ENCODE assay signal across 20 cellular contexts in genomic region chr6:7239590-7239948, GRCh38.
DNase-seq lines count a peak whose midpoint lies in the region; ATAC-seq, FAIRE-seq and TF ChIP-seq lines count a peak whose summit lies in the region.
"Had no signal": no experiment of that assay in that cellular context is flagged by ENCODE, and none has a peak within 500 bp of the region (broad histone marks: within the 10 kb centered on the region; RNA-seq: fewer than 3 reads in every experiment).

No MANE protein-coding gene starts in this region.

- peak overlapping the region; percentile 90 for H3K27ac ChIP-seq in HepG2 (ENCODE audit: extremely low read length, insufficient read depth, low read length)
- peak overlapping the region; percentile 31 to 66 for H3K27ac ChIP-seq in testis
- H3K27ac ChIP-seq in neuronal stem cell (replicated peaks; ENCODE audit: low read length) = no peak overlapping the region
- H3K27ac ChIP-seq: tibial nerve had no signal

- H2BK5ac ChIP-seq in neuronal stem cell (ENCODE audit: low read length) = no peak overlapping the region

- no peak; a peak in 1 of 4 replicates for TF ChIP-seq POLR2A in HepG2 (IDR thresholded peaks at IDR 0.05; ENCODE audit: insufficient read depth in 1 of 2, low read depth in 2 of 2, low read length in 2 of 2)
- no peak for TF ChIP-seq POLR2A in testis (IDR thresholded peaks at IDR 0.05)

- no peak overlapping the region for H2BK15ac ChIP-seq in neuronal stem cell (ENCODE audit: low read length)

- H3K79me2 ChIP-seq in HepG2 (ENCODE audit: insufficient read depth, low read length) = peaks cover 16% of the 10 kb centered on the region

- H4K20me1 ChIP-seq in HepG2 (ENCODE audit: insufficient read depth, low read length) = peaks cover 12% of the 10 kb centered on the region; the same call in 1 of the 2 replicates

- no peak overlapping the region for H3K23ac ChIP-seq in neuronal stem cell (ENCODE audit: low read depth, low read length, poor library complexity)

- H2BK12ac ChIP-seq in neuronal stem cell (ENCODE audit: low read length) = no peak overlapping the region

- no peak overlapping the region for H3K18ac ChIP-seq in neuronal stem cell (ENCODE audit: low read length)

- H3K9me3 ChIP-seq in adipocyte (ENCODE audit: control insufficient read depth, low read length) (no peaks in the 10 kb centered on the region), HepG2 (ENCODE audit: low read length) (no peaks in the 10 kb centered on the region), testis (no peaks in the 10 kb centered on the region), neuronal stem cell (replicated peaks in 1 of 2; ENCODE audit: control insufficient read depth in 2 of 2, insufficient read depth in 1 of 2, low read depth in 1 of 2, low read length in 2 of 2) (no peaks in the 10 kb centered on the region), T-helper 17 cell (ENCODE audit: control insufficient read depth, low read length, poor library complexity, severe bottlenecking) (no peaks in the 10 kb centered on the region)
- H3K9me3 ChIP-seq: A549, esophagus muscularis mucosa, Peyer's patch, prostate gland, tibial nerve had no signal

- in situ Hi-C loops in HepG2 (cut with HindIII; ENCODE audit: extremely low pct_ligation_motif_present, low pct_unique_long_range_greater_than_20kb) = no loop called here

- no peak overlapping the region for H3K14ac ChIP-seq in neuronal stem cell (ENCODE audit: low read length)

- ATAC-seq in HepG2 = peak; percentile 13
- no peak for ATAC-seq in T-helper 17 cell

- H3K4ac ChIP-seq in neuronal stem cell (ENCODE audit: low read length) = no peak overlapping the region

- peak; percentile 26 for FAIRE-seq in HepG2 (lab: Jason Lieb, UNC)
- FAIRE-seq: A549 had no signal

- TF ChIP-seq CTCF in HepG2 (CRISPR knock-in tag; IDR thresholded peaks at IDR 0.05) = no peak
- TF ChIP-seq CTCF in testis (IDR thresholded peaks at IDR 0.05) = no peak

- no peak overlapping the region for H3K4me3 Mint-ChIP-seq in T-helper 17 cell
- H3K4me3 Mint-ChIP-seq: activated naive CD4-positive, alpha-beta T cell treated with anti-CD3 and anti-CD28 coated beads, Interleukin-2, amount 10 ng/mL, durations not matched to agents 7 days and 5 days; brain; CD4-positive, CD25-positive, alpha-beta regulatory T cell; immature natural killer cell; naive thymus-derived CD8-positive, alpha-beta T cell had no signal

- no peak overlapping the region for H4K8ac ChIP-seq in neuronal stem cell (ENCODE audit: low read depth, low read length)

- H3K36me3 Mint-ChIP-seq in T-helper 17 cell (ENCODE audit: low read depth) = peaks cover 2% of the 10 kb centered on the region

- H3K27ac Mint-ChIP-seq in T-helper 17 cell = no peak overlapping the region

- H3K27me3 Mint-ChIP-seq in T-helper 17 cell = no peaks in the 10 kb centered on the region
- H3K27me3 Mint-ChIP-seq: activated naive CD4-positive, alpha-beta T cell treated with anti-CD3 and anti-CD28 coated beads, Interleukin-2, amount 10 ng/mL, durations not matched to agents 7 days and 5 days; brain; CD4-positive, CD25-positive, alpha-beta regulatory T cell; naive thymus-derived CD8-positive, alpha-beta T cell had no signal

- intact Hi-C loops in HepG2 (cut with micrococcal nuclease; ENCODE audit: unreplicated experiment) = loop anchor here (1.0 to 2.0 kb wide), 2 partner anchors 79 to 130 kb away; no protein-coding TSS in a partner anchor
- intact Hi-C loops in testis (cut with DNase I; ENCODE audit: low total_unique reads) = no loop called here

- H3K4me2 ChIP-seq in HepG2 (ENCODE audit: low read depth, low read length) (peak overlapping the region; percentile 68), neuronal stem cell (ENCODE audit: insufficient read depth, low read length, poor library complexity, severe bottlenecking) (no peak overlapping the region)
- H3K4me2 ChIP-seq: A549 had no signal

- H3K27me3 ChIP-seq in adipocyte (replicated peaks; ENCODE audit: control insufficient read depth, insufficient read depth, low read length) = no peaks in the 10 kb centered on the region
- H3K27me3 ChIP-seq in HepG2 (ENCODE audit: control insufficient read depth in 1 of 2, insufficient read depth in 2 of 2, low read length in 2 of 2) = no peaks in the 10 kb centered on the region
- H3K27me3 ChIP-seq in testis = no peaks in the 10 kb centered on the region
- no peaks in the 10 kb centered on the region for H3K27me3 ChIP-seq in neuronal stem cell (ENCODE audit: control insufficient read depth in 3 of 3, insufficient read depth in 3 of 3, low read depth in 1 of 3, low read length in 3 of 3)
- H3K27me3 ChIP-seq: esophagus muscularis mucosa, Peyer's patch, tibial nerve had no signal

- peaks cover 34% of the 10 kb centered on the region for H3K4me1 ChIP-seq in adipocyte (ENCODE audit: control insufficient read depth, insufficient read depth, low read length)
- peaks cover 94% of the 10 kb centered on the region for H3K4me1 ChIP-seq in HepG2 (ENCODE audit: insufficient read depth, low read length)
- H3K4me1 ChIP-seq in testis = peaks cover 32% of the 10 kb centered on the region
- peaks cover 13% of the 10 kb centered on the region in 2 donors for H3K4me1 ChIP-seq in neuronal stem cell (ENCODE audit: control insufficient read depth in 2 of 2, insufficient read depth in 1 of 2, low read depth in 1 of 2, low read length in 2 of 2)

- H4K91ac ChIP-seq in neuronal stem cell (ENCODE audit: low read depth, low read length, poor library complexity) = no peak overlapping the region

- no peak for TF ChIP-seq RAD21 in HepG2 (CRISPR knock-in tag; IDR thresholded peaks at IDR 0.05)

- no TSS peak for BruUV-seq in HepG2 (replicated peaks; lab: Mats Ljungman, UMichigan)

- H3K9ac ChIP-seq in adipocyte (ENCODE audit: low read length) (peak overlapping the region; percentile 43), HepG2 (ENCODE audit: insufficient read depth, low read depth, low read length) (peak overlapping the region; percentile 68), neuronal stem cell (ENCODE audit: low read depth, low read length, poor library complexity) (no peak overlapping the region)

- H3K4me3 ChIP-seq in adipocyte (ENCODE audit: low read length) (no peak overlapping the region), HepG2 (replicated peaks in 1 of 3; ENCODE audit: insufficient read depth in 1 of 3, low read depth in 2 of 3, low read length in 3 of 3) (peak overlapping the region in 1 of 3 experiments; percentile 34; a peak in 2 of 6 replicates), testis (no peak overlapping the region), neuronal stem cell (ENCODE audit: low read length in 2 of 2) (no peak overlapping the region)
- H3K4me3 ChIP-seq: A549, esophagus muscularis mucosa, Peyer's patch, prostate gland, tibial nerve had no signal

- no peak overlapping the region for H2AFZ ChIP-seq in HepG2 (ENCODE audit: low read length)
- no peak overlapping the region for H2AFZ ChIP-seq in neuronal stem cell (ENCODE audit: low read length)

- CTCF ChIA-PET in HepG2 (lab: Yijun Ruan, JAX; ENCODE audit: low intra/inter-chr PET ratio, low total read pairs) = interaction anchor here (1.3 to 2.4 kb wide), 2 partner anchors 515 to 563 kb away, joined by 7 to 13 read pairs; no protein-coding TSS in a partner anchor

- H2AK5ac ChIP-seq in neuronal stem cell (ENCODE audit: low read depth, low read length) = no peak overlapping the region

- peaks cover 22% of the 10 kb centered on the region for H3K4me1 Mint-ChIP-seq in T-helper 17 cell

- whole genome bisulfite sequencing in HepG2 (ENCODE audit: low lambda C conversion rate) = 38% methylated on average over 5 of the region's 5 CpGs
- WGBS in testis, 2 donors = 66 to 77% methylated on average over 4 to 5 of the region's 5 CpGs
- WGBS in neuronal stem cell (ENCODE audit: extremely low coverage in 2 of 2, insufficient read length in 2 of 2, insufficient replicate concordance in 1 of 2), 2 donors = no CpG with 5 or more reads among the region's 5 CpGs

- peaks cover 48% of the 10 kb centered on the region for H3K36me3 ChIP-seq in adipocyte (ENCODE audit: control insufficient read depth, insufficient read depth, low read length, severe bottlenecking)
- peaks cover 7 to 34% of the 10 kb centered on the region in 2 experiments for H3K36me3 ChIP-seq in HepG2 (replicated peaks in 1 of 2; ENCODE audit: control insufficient read depth in 1 of 2, insufficient read depth in 2 of 2, low read length in 2 of 2)
- no peaks in the 10 kb centered on the region for H3K36me3 ChIP-seq in testis (ENCODE audit: low read depth, missing control alignments)
- H3K36me3 ChIP-seq in neuronal stem cell (replicated peaks in 1 of 2; ENCODE audit: control insufficient read depth in 2 of 2, insufficient read depth in 2 of 2, low read length in 2 of 2) = peaks cover 2 to 27% of the 10 kb centered on the region in 2 donors
- H3K36me3 ChIP-seq: prostate gland had no signal

- H3K79me1 ChIP-seq in neuronal stem cell (ENCODE audit: low read depth, low read length) = no peaks in the 10 kb centered on the region

- peak; percentile 48 for DNase-seq in activated effector memory CD4-positive, alpha-beta T cell treated with anti-CD3 and anti-CD28 coated beads, Interleukin-2, amount 50 U/mL, for 16 hours
- DNase-seq in activated effector memory CD4-positive, alpha-beta T cell treated with Interleukin-2 at 50 U/mL for 16 hours = no peak
- no peak for DNase-seq in adipocyte (ENCODE audit: low read depth)
- DNase-seq in HepG2 (ENCODE audit: low spot score) = peak; percentile 82
- no peak for DNase-seq in testis
- no peak for DNase-seq in cerebellar nuclear complex (lab: John Stamatoyannopoulos, UW)
- DNase-seq in neuronal stem cell (ENCODE audit: low spot score) = no peak
- no peak for DNase-seq in T-helper 17 cell
- DNase-seq: activated naive CD4-positive, alpha-beta T cell treated with anti-CD3 and anti-CD28 coated beads, Interleukin-2, amount 10 ng/mL, durations not matched to agents 7 days and 5 days; CD4-positive, CD25-positive, alpha-beta regulatory T cell; DMS79; immature natural killer cell; naive thymus-derived CD8-positive, alpha-beta T cell; Peyer's patch; stimulated activated CD4-positive, alpha-beta T cell treated with anti-CD3 and anti-CD28 coated beads, Interleukin-12 subunit alpha, Interleukin-12 subunit beta, amount 100 ng/mL, for 4 hours had no signal

- POLR2A ChIA-PET in HepG2 (lab: Yijun Ruan, JAX) = interaction anchor here (1.1 to 1.5 kb wide), 3 partner anchors 150 to 553 kb away, joined by 3 to 4 read pairs (median 4); partner anchors contain the start of genes CAGE1 and RIOK1

- TF ChIP-seq EP300 in HepG2 (IDR thresholded peaks at IDR 0.05; ENCODE audit: low read depth in 2 of 2, low read length in 2 of 2) (no peak; a peak in 1 of 4 replicates), HepG2 (CRISPR knock-in tag; IDR thresholded peaks at IDR 0.05; ENCODE audit: borderline replicate concordance) (no peak)

- no peak overlapping the region for H2BK120ac ChIP-seq in neuronal stem cell (ENCODE audit: low read depth, low read length)

TF ChIP-seq in HepG2, 621 proteins besides CTCF, POLR2A, EP300 and RAD21 (continues in another document):
- TF ChIP-seq EHMT2 (IDR thresholded peaks at IDR 0.05; ENCODE audit: borderline replicate concordance, low read depth, low read length) (no peak), BCL6 (CRISPR knock-in tag; IDR thresholded peaks at IDR 0.05) (peak; percentile 79), PHF20 (CRISPR knock-in tag; IDR thresholded peaks at IDR 0.05) (0 out of 2 replicates have a peak, but pooled peaks have one; percentile 19)

Comparison
In these comparisons a context has a peak if more than half of its experiments do, and no peak if none do; other contexts are left out.
1. DNase-seq: peak in activated effector memory CD4-positive, alpha-beta T cell treated with anti-CD3 and anti-CD28 coated beads, Interleukin-2, amount 50 U/mL, for 16 hours (single experiment) and HepG2 (single experiment); none in activated effector memory CD4-positive, alpha-beta T cell treated with Interleukin-2 at 50 U/mL for 16 hours (single experiment), adipocyte (single experiment), testis (single experiment), cerebellar nuclear complex (0 of 2), neuronal stem cell (single experiment) and T-helper 17 cell (0 of 3).